In the genomic region with DNA sequence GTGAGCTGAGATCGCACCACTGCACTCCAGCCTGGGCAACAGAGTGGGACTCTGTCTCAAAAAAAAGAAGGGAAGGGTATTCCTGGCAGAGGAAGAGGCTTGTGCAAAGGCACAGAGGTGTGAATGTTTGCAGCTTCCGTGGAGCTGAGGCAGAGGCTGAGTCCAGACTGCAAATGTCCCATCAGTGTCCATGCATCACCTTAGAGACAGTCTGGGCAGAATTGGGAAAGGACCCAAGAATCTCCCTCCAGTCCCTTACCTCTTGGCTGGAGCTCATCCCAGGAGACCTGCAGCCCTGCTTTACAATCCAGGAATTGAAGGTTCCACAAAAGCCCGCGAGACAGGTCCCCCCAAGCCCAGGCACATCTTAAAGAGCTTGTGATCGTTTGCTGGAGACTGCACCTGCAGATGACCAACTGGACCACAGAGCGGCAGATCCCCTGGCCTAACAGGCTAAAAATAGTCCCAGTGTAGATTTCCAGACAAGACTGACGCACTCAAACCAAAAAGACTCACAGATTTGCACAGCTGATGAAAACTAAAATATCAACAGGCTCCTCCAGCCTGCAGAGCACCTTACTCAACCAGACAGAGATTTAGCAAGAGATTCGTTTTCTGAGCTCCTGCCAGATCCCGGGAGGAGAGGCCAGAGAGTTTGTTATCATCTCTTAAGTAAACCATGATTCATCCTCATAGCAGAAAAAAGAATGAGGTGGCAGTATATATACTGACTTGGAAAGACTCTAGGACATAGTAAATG, we compare ENCODE assay signal across 8 cellular contexts. TPM values are rescaled to one million over a fixed set of nuclear protein-coding genes. Genes with fewer than 3 reads are reported as not detected.
DNase-seq lines count a peak whose midpoint lies in the region; ATAC-seq lines count a peak whose summit lies in the region.

No MANE protein-coding gene starts in this region.

- DNase-seq in left ventricle myocardium superior (no peak), Right ventricle myocardium inferior (ENCODE audit: missing footprints) (no peak), brain pericyte (ENCODE audit: low read depth, low spot score) (peak; percentile 92), medulla oblongata (ENCODE audit: extremely low spot score) (peak; percentile 18), RPMI8226 (no peak), immature natural killer cell (no peak)
- no peak for DNase-seq in activated CD4-positive, alpha-beta T cell treated with anti-CD3 and anti-CD28 coated beads for 48 hours

- no peaks in the 10 kb centered on the region for H3K36me3 Mint-ChIP-seq in immature natural killer cell

- no peak overlapping the region for H3K4me3 Mint-ChIP-seq in immature natural killer cell

- peaks cover 0 to 2% (median 0%) of the 10 kb centered on the region in 6 donors for H3K9me3 Mint-ChIP-seq in immature natural killer cell

- H3K4me1 Mint-ChIP-seq in immature natural killer cell = no peaks in the 10 kb centered on the region

- intact Hi-C loops in left ventricle myocardium superior (cut with micrococcal nuclease) = no loop called here
- intact Hi-C loops in Right ventricle myocardium inferior (cut with DNase I) = no loop called here

- peaks cover 5 to 13% (median 6%) of the 10 kb centered on the region in 3 donors for H3K27me3 Mint-ChIP-seq in immature natural killer cell (ENCODE audit: low read depth in 3 of 3)

- ATAC-seq in left ventricle myocardium superior (peak; percentile 19), Right ventricle myocardium inferior (no peak), HG02798 (IDR thresholded peaks at IDR 0.05; ENCODE audit: poor library complexity, unreplicated experiment) (no peak)

- no peak overlapping the region for H3K27ac Mint-ChIP-seq in immature natural killer cell

RNA-seq across cellular contexts. Expression of a gene that starts 22.9 kb away (rescaled TPM):
- total RNA-seq in left ventricle myocardium superior = 8.7 TPM
- total RNA-seq in Right ventricle myocardium inferior = 16.0 TPM
- under 1 TPM in 2 of 3 donors, not detected in 1; 0.12 to 0.24 TPM for polyA plus RNA-seq in immature natural killer cell

Comparison
In these comparisons a context has a peak if more than half of its experiments do, and no peak if none do; other contexts are left out.
1. DNase-seq: peak in brain pericyte (single experiment) and medulla oblongata (single experiment); none in left ventricle myocardium superior (single experiment), Right ventricle myocardium inferior (single experiment), RPMI8226 (single experiment), immature natural killer cell (0 of 3) and activated CD4-positive, alpha-beta T cell treated with anti-CD3 and anti-CD28 coated beads for 48 hours (single experiment).